Comparison of ENCODE assay signal across 22 cellular contexts in the genomic region with DNA sequence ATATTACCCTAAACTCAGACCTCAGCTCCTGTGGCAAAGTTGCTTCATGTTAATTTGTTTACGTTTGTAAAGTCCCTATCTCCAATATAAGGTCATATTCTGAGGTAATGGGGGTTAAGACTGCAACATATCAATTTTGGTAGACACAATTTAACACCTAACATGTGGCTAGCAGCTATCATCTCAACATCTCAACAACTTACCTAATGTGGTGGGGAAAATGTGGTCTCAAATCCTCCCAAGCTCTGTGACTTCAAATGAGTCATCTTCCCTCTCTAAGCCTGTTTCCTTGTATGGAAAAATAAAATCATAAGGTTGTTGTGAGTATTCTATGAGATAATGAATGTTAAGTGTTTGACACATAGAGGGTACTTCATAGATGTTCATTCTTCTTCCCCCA.
"Had no signal": no experiment of that assay in that cellular context is flagged by ENCODE, and none has a peak within 500 bp of the region (broad histone marks: within the 10 kb centered on the region; RNA-seq: fewer than 3 reads in every experiment).

No MANE protein-coding gene starts in this region.

- H3K27ac Mint-ChIP-seq: activated CD4-positive, alpha-beta T cell treated with anti-CD3 and anti-CD28 coated beads, Interleukin-2, amount 10 ng/mL, durations not matched to agents 7 days and 5 days; activated naive CD4-positive, alpha-beta T cell treated with anti-CD3 and anti-CD28 coated beads, Interleukin-2, amount 10 ng/mL, durations not matched to agents 7 days and 5 days; activated T-cell treated with anti-CD3 and anti-CD28 coated beads, Interleukin-2, amount 50 U/mL, for 24 hours; immature natural killer cell; natural killer cell had no signal

- ATAC-seq: left ventricle myocardium superior, natural killer cell had no signal

- FAIRE-seq: frontal cortex had no signal

- DNase-seq: activated CD4-positive, alpha-beta T cell treated with anti-CD3 and anti-CD28 coated beads, Interleukin-2, amount 10 ng/mL, durations not matched to agents 7 days and 5 days; activated effector memory CD4-positive, alpha-beta T cell treated with Interleukin-2 at 50 U/mL for 16 hours; activated naive CD4-positive, alpha-beta T cell treated with anti-CD3 and anti-CD28 coated beads, Interleukin-2, amount 10 ng/mL, durations not matched to agents 7 days and 5 days; activated T-cell treated with anti-CD3 and anti-CD28 coated beads, Interleukin-2, amount 50 U/mL, for 24 hours; aorta; brain microvascular endothelial cell; central memory CD4-positive, alpha-beta T cell; dermis blood vessel endothelial cell; effector CD8-positive, alpha-beta T cell; glutamatergic neuron; immature natural killer cell; left ventricle myocardium superior; midbrain; natural killer cell; sigmoid colon; spleen; stimulated activated CD4-positive, alpha-beta T cell treated with anti-CD3 and anti-CD28 coated beads, Interleukin-4, amount 100 ng/mL, for 24 hours; stomach; trophoblast cell had no signal

- H3K4me3 ChIP-seq: hepatocyte, sigmoid colon, spleen, stomach, vagina had no signal

- H3K36me3 Mint-ChIP-seq: activated naive CD4-positive, alpha-beta T cell treated with anti-CD3 and anti-CD28 coated beads, Interleukin-2, amount 10 ng/mL, durations not matched to agents 7 days and 5 days; immature natural killer cell; natural killer cell had no signal
